In the genomic region with DNA sequence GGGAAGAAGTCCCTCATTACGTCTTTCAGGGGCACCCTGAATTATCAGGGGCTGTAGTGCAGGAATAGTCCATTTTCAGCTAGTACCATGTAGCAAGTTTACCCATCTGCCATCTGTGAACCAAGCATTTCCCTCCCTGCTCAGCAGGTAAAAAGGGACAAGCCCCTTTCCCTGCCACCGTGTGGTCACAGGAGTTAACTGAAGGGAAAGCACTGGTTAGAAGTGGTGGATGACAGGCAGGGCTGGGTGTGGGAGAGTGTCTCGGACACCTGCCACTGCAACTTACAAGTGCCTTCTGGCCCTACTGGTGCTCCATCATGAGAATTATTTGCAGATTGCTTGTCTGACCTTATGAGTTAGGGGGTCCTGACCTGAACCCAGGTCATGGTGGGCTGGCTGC, we compare ENCODE assay signal across 14 cellular contexts. TPM values are rescaled to one million over a fixed set of nuclear protein-coding genes. Genes with fewer than 3 reads are reported as not detected.
A peak's percentile ranks its signal among the peaks of the same experiment; 100 is the strongest.
DNase-seq lines count a peak whose midpoint lies in the region; ATAC-seq, FAIRE-seq and TF ChIP-seq lines count a peak whose summit lies in the region.
"Had no signal": no experiment of that assay in that cellular context is flagged by ENCODE, and none has a peak within 500 bp of the region (broad histone marks: within the 10 kb centered on the region; RNA-seq: fewer than 3 reads in every experiment).

No MANE protein-coding gene starts in this region.

- H3K36me3 ChIP-seq in pancreas, result no peaks in the 10 kb centered on the region
- H3K36me3 ChIP-seq: spleen, thoracic aorta had no signal

- H3K4me1 ChIP-seq in pancreas, result no peaks in the 10 kb centered on the region
- H3K4me1 ChIP-seq: spleen had no signal

- H3K27me3 ChIP-seq in pancreas, result no peaks in the 10 kb centered on the region

- no peak for FAIRE-seq in pancreas (lab: Jason Lieb, UNC)
- FAIRE-seq: GM12891 had no signal

- intact Hi-C loops in pancreas (cut with DNase I), result no loop called here

- no peaks in the 10 kb centered on the region for H3K9me3 Mint-ChIP-seq in activated CD8-positive, alpha-beta T cell treated with anti-CD3 and anti-CD28 coated beads, Interleukin-2, amount 10 ng/mL, durations not matched to agents 7 days and 5 days (ENCODE audit: insufficient read depth)
- H3K9me3 Mint-ChIP-seq: activated B cell treated with CpG ODN at 0.5 μM for 24 hours had no signal

- H3K4me3 Mint-ChIP-seq in activated CD8-positive, alpha-beta T cell treated with anti-CD3 and anti-CD28 coated beads, Interleukin-2, amount 10 ng/mL, durations not matched to agents 7 days and 5 days, result no peak overlapping the region
- H3K4me3 Mint-ChIP-seq: activated B cell treated with CpG ODN at 0.5 μM for 24 hours had no signal

- POLR2A ChIA-PET in activated CD8-positive, alpha-beta T cell treated with anti-CD3 and anti-CD28 coated beads, Interleukin-2, amount 10 ng/mL, durations not matched to agents 7 days and 5 days (lab: Charles Lee), result no interaction called here

- no peak overlapping the region for H3K27ac Mint-ChIP-seq in activated CD8-positive, alpha-beta T cell treated with anti-CD3 and anti-CD28 coated beads, Interleukin-2, amount 10 ng/mL, durations not matched to agents 7 days and 5 days
- H3K27ac Mint-ChIP-seq: activated B cell treated with CpG ODN at 0.5 μM for 24 hours had no signal

- no peak overlapping the region for H3K27ac ChIP-seq in pancreas
- H3K27ac ChIP-seq: spleen, thoracic aorta had no signal

- no peaks in the 10 kb centered on the region for H3K4me1 Mint-ChIP-seq in activated CD8-positive, alpha-beta T cell treated with anti-CD3 and anti-CD28 coated beads, Interleukin-2, amount 10 ng/mL, durations not matched to agents 7 days and 5 days (ENCODE audit: low read depth)
- H3K4me1 Mint-ChIP-seq: activated B cell treated with CpG ODN at 0.5 μM for 24 hours had no signal

- ATAC-seq in pancreas (peak in 3 of 4 donors; percentile 51 to 69 (median 55)), HG03095 (IDR thresholded peaks at IDR 0.05; ENCODE audit: unreplicated experiment) (no peak)
- no peak for ATAC-seq in activated CD8-positive, alpha-beta T cell treated with anti-CD3 and anti-CD28 coated beads, Interleukin-2, amount 10 ng/mL, durations not matched to agents 7 days and 5 days

- H3K4me3 ChIP-seq in pancreas, result no peak overlapping the region
- H3K4me3 ChIP-seq: spleen, thoracic aorta had no signal

- H3K27me3 Mint-ChIP-seq in activated CD8-positive, alpha-beta T cell treated with anti-CD3 and anti-CD28 coated beads, Interleukin-2, amount 10 ng/mL, durations not matched to agents 7 days and 5 days (ENCODE audit: low read depth), result no peaks in the 10 kb centered on the region
- H3K27me3 Mint-ChIP-seq: activated B cell treated with CpG ODN at 0.5 μM for 24 hours had no signal

- 61 to 62% methylated on average over 3 of the region's 3 CpGs for WGBS in pancreas, 2 donors

- no peaks in the 10 kb centered on the region for H3K9me3 ChIP-seq in pancreas
- H3K9me3 ChIP-seq: spleen, thoracic aorta had no signal

- TF ChIP-seq CTCF in pancreas (IDR thresholded peaks at IDR 0.05), result no peak

- H3K36me3 Mint-ChIP-seq in activated CD8-positive, alpha-beta T cell treated with anti-CD3 and anti-CD28 coated beads, Interleukin-2, amount 10 ng/mL, durations not matched to agents 7 days and 5 days (ENCODE audit: low read depth), result no peaks in the 10 kb centered on the region

- CTCF ChIA-PET in activated CD8-positive, alpha-beta T cell treated with anti-CD3 and anti-CD28 coated beads, Interleukin-2, amount 10 ng/mL, durations not matched to agents 7 days and 5 days (lab: Charles Lee), result interaction anchor here (0.9 kb wide), 1 partner anchor 195 kb away, joined by 5 read pairs; no protein-coding TSS in a partner anchor

- DNase-seq in NCI-H1105 treated with DMSO at 0.1 percent for 48 hours (lab: John Stamatoyannopoulos, UW) (peak; percentile 10), NCI-H1105 (lab: John Stamatoyannopoulos, UW) (no peak), NCI-H2029 treated with DMSO at 0.1 percent for 48 hours (lab: John Stamatoyannopoulos, UW) (peak; percentile 28), SW480 (ENCODE audit: low spot score) (peak; percentile 38), pancreas (peak in 1 of 6 donors; percentile 20)
- DNase-seq in activated T-cell treated with anti-CD3 and anti-CD28 coated beads, Interleukin-2, amount 50 U/mL, for 1 hour, result no peak
- DNase-seq in activated CD8-positive, alpha-beta T cell treated with anti-CD3 and anti-CD28 coated beads, Interleukin-2, amount 10 ng/mL, durations not matched to agents 7 days and 5 days, result no peak
- DNase-seq: activated B cell treated with CpG ODN at 0.5 μM for 24 hours, DMS79, spleen had no signal

RNA-seq across cellular contexts. Expression of a gene that starts 32.0 kb away (rescaled TPM):
- total RNA-seq in pancreas, result 1 to 10 TPM in 4 of 6 donors, under 1 TPM in 2; 0.57 to 3.1 (median 1.3) TPM
- polyA plus RNA-seq in pancreas, result 1 to 10 TPM in 1 of 2 donors, under 1 TPM in 1; 0.95 to 4.7 TPM
- not detected for total RNA-seq in activated CD8-positive, alpha-beta T cell treated with anti-CD3 and anti-CD28 coated beads, Interleukin-2, amount 10 ng/mL, durations not matched to agents 7 days and 5 days
- total RNA-seq: activated B cell treated with CpG ODN at 0.5 μM for 24 hours, omental fat pad, thoracic aorta had no signal

Comparison
In these comparisons a context has a peak if more than half of its experiments do, and no peak if none do; other contexts are left out.
1. DNase-seq: peak in NCI-H1105 treated with DMSO at 0.1 percent for 48 hours (single experiment), NCI-H2029 treated with DMSO at 0.1 percent for 48 hours (single experiment) and SW480 (single experiment); none in NCI-H1105 (single experiment), activated T-cell treated with anti-CD3 and anti-CD28 coated beads, Interleukin-2, amount 50 U/mL, for 1 hour (single experiment) and activated CD8-positive, alpha-beta T cell treated with anti-CD3 and anti-CD28 coated beads, Interleukin-2, amount 10 ng/mL, durations not matched to agents 7 days and 5 days (single experiment).
2. ATAC-seq: peak in pancreas (3 of 4); none in HG03095 (single experiment) and activated CD8-positive, alpha-beta T cell treated with anti-CD3 and anti-CD28 coated beads, Interleukin-2, amount 10 ng/mL, durations not matched to agents 7 days and 5 days (single experiment).